In genomic region chr7:138495485-138495884, GRCh38 we compare ENCODE assay signal across 22 cellular contexts. TPM values are rescaled to one million over a fixed set of nuclear protein-coding genes. Genes with fewer than 3 reads are reported as not detected.
A peak's percentile ranks its signal among the peaks of the same experiment; 100 is the strongest.
DNase-seq lines count a peak whose midpoint lies in the region; ATAC-seq, FAIRE-seq and TF ChIP-seq lines count a peak whose summit lies in the region.
"Had no signal": no experiment of that assay in that cellular context is flagged by ENCODE, and none has a peak within 500 bp of the region (broad histone marks: within the 10 kb centered on the region; RNA-seq: fewer than 3 reads in every experiment).

No MANE protein-coding gene starts in this region.

- H3K9me3 ChIP-seq in HepG2 (ENCODE audit: low read length) = no peaks in the 10 kb centered on the region
- no peaks in the 10 kb centered on the region for H3K9me3 ChIP-seq in right lobe of liver
- no peaks in the 10 kb centered on the region for H3K9me3 ChIP-seq in CD8-positive, alpha-beta T cell (ENCODE audit: low read length)
- H3K9me3 ChIP-seq in endothelial cell of umbilical vein (replicated peaks; ENCODE audit: control insufficient read depth, insufficient read depth, low read length) = no peaks in the 10 kb centered on the region
- no peaks in the 10 kb centered on the region for H3K9me3 ChIP-seq in stomach
- H3K9me3 ChIP-seq: Caco-2 had no signal

- peaks cover 7% of the 10 kb centered on the region for H3K9me3 Mint-ChIP-seq in CD8-positive, alpha-beta T cell
- no peaks in the 10 kb centered on the region for H3K9me3 Mint-ChIP-seq in progenitor cell of endocrine pancreas (ENCODE audit: low read depth)
- peaks cover 5% of the 10 kb centered on the region for H3K9me3 Mint-ChIP-seq in activated CD4-positive, alpha-beta T cell treated with anti-CD3 and anti-CD28 coated beads for 36 hours (ENCODE audit: low read depth)
- H3K9me3 Mint-ChIP-seq: GM23338, H9 had no signal

- intact Hi-C loops in HepG2 (cut with micrococcal nuclease; ENCODE audit: unreplicated experiment) = no loop called here
- intact Hi-C loops in right lobe of liver (cut with DNase I) = no loop called here
- intact Hi-C loops in CD8-positive, alpha-beta T cell (cut with DNase I, micrococcal nuclease) = no loop called here
- intact Hi-C loops in endothelial cell of umbilical vein (cut with micrococcal nuclease) = no loop called here
- intact Hi-C loops in activated CD4-positive, alpha-beta T cell treated with anti-CD3 and anti-CD28 coated beads for 36 hours (cut with DNase I, micrococcal nuclease) = no loop called here
- intact Hi-C loops in stomach (cut with DNase I; ENCODE audit: low total_unique reads) = no loop called here

- no peaks in the 10 kb centered on the region for H3K9me1 ChIP-seq in endothelial cell of umbilical vein (replicated peaks; ENCODE audit: control insufficient read depth, extremely low read depth, insufficient read depth, low read length)

- H3K4me1 Mint-ChIP-seq in CD8-positive, alpha-beta T cell (ENCODE audit: low read depth) = peaks cover 67% of the 10 kb centered on the region
- H3K4me1 Mint-ChIP-seq in progenitor cell of endocrine pancreas (ENCODE audit: low read depth) = peaks cover 28% of the 10 kb centered on the region
- peaks cover 36% of the 10 kb centered on the region for H3K4me1 Mint-ChIP-seq in activated CD4-positive, alpha-beta T cell treated with anti-CD3 and anti-CD28 coated beads for 36 hours

- in situ Hi-C loops in HepG2 (cut with HindIII; ENCODE audit: extremely low pct_ligation_motif_present, low pct_unique_long_range_greater_than_20kb) = no loop called here

- H3K4me1 ChIP-seq in HepG2 (ENCODE audit: insufficient read depth, low read length) = peaks cover 95% of the 10 kb centered on the region
- peaks cover 0 to 9% (median 0%) of the 10 kb centered on the region in 4 donors for H3K4me1 ChIP-seq in right lobe of liver
- no peaks in the 10 kb centered on the region for H3K4me1 ChIP-seq in CD8-positive, alpha-beta T cell (ENCODE audit: insufficient read depth, low read length)
- no peaks in the 10 kb centered on the region for H3K4me1 ChIP-seq in endothelial cell of umbilical vein (ENCODE audit: control insufficient read depth, extremely low read depth, insufficient read depth, low read length)
- peaks cover 0 to 19% (median 8%) of the 10 kb centered on the region in 4 donors for H3K4me1 ChIP-seq in stomach
- H3K4me1 ChIP-seq: BLaER1, Caco-2 had no signal

- dilution Hi-C loops in endothelial cell of umbilical vein (cut with MboI; ENCODE audit: extremely low pct_ligation_motif_present, low sequenced_read_pairs) = no loop called here

- BruUV-seq in HepG2 (replicated peaks; lab: Mats Ljungman, UMichigan) (no TSS peak), endothelial cell of umbilical vein (replicated peaks; lab: Mats Ljungman, UMichigan) (no TSS peak)

- H3K4me3 ChIP-seq in HepG2 (replicated peaks in 1 of 3; ENCODE audit: insufficient read depth in 1 of 3, low read depth in 2 of 3, low read length in 3 of 3) (no peak overlapping the region), right lobe of liver (no peak overlapping the region), endothelial cell of umbilical vein (replicated peaks in 1 of 3; ENCODE audit: insufficient read depth in 1 of 3, low read depth in 1 of 3, low read length in 3 of 3) (no peak overlapping the region), stomach (no peak overlapping the region)
- H3K4me3 ChIP-seq in CD8-positive, alpha-beta T cell (ENCODE audit: low read depth, low read length) = no peak overlapping the region
- H3K4me3 ChIP-seq: BLaER1, GM12878, GM23338 had no signal

- H3K9ac ChIP-seq in HepG2 (ENCODE audit: insufficient read depth, low read depth, low read length) (no peak overlapping the region), endothelial cell of umbilical vein (replicated peaks; ENCODE audit: extremely low read depth, insufficient read depth, low read length) (no peak overlapping the region)
- H3K9ac ChIP-seq: BLaER1 had no signal

- H4K20me1 ChIP-seq in HepG2 (ENCODE audit: insufficient read depth, low read length) (peaks cover 95% of the 10 kb centered on the region), endothelial cell of umbilical vein (replicated peaks; ENCODE audit: control insufficient read depth, extremely low read depth, insufficient read depth, low read length) (peaks cover 2% of the 10 kb centered on the region)

- H3K4me2 ChIP-seq in HepG2 (ENCODE audit: low read depth, low read length) = no peak overlapping the region
- H3K4me2 ChIP-seq in endothelial cell of umbilical vein (ENCODE audit: insufficient read depth, low read length) = no peak overlapping the region
- H3K4me2 ChIP-seq: BLaER1, GM23338 had no signal

- 97% methylated on average over 1 of the region's 1 CpG for WGBS in HepG2 (ENCODE audit: low lambda C conversion rate)
- WGBS in right lobe of liver (ENCODE audit: insufficient coverage, low coverage, low lambda C conversion rate, missing lambda C conversion rate) = 100% methylated on average over 1 of the region's 1 CpG
- 79 to 100% (median 91%) methylated on average over 1 of the region's 1 CpG for WGBS in stomach, 5 donors

- no peak for FAIRE-seq in HepG2 (lab: Jason Lieb, UNC)
- FAIRE-seq in endothelial cell of umbilical vein (lab: Jason Lieb, UNC) = peak; percentile 8
- FAIRE-seq: G401.6, GM12878, GM19239 had no signal

- no peak overlapping the region for H2AFZ ChIP-seq in HepG2 (ENCODE audit: low read length)
- H2AFZ ChIP-seq in endothelial cell of umbilical vein (ENCODE audit: low read depth, low read length) = no peak overlapping the region
- H2AFZ ChIP-seq: GM23338 had no signal

- no peak for TF ChIP-seq CTCF in HepG2 (CRISPR knock-in tag; IDR thresholded peaks at IDR 0.05)
- no peak for TF ChIP-seq CTCF in right lobe of liver (IDR thresholded peaks at IDR 0.05)
- no peak for TF ChIP-seq CTCF in CD8-positive, alpha-beta T cell (IDR thresholded peaks at IDR 0.05)
- no peak for TF ChIP-seq CTCF in endothelial cell of umbilical vein (IDR thresholded peaks at IDR 0.05; ENCODE audit: extremely low read depth in 1 of 2, insufficient read depth in 1 of 2, low read depth in 1 of 2, low read length in 2 of 2)
- TF ChIP-seq CTCF in progenitor cell of endocrine pancreas (IDR thresholded peaks at IDR 0.05; ENCODE audit: unreplicated experiment) = no peak
- TF ChIP-seq CTCF in stomach (IDR thresholded peaks at IDR 0.05) = no peak

- H3K79me2 ChIP-seq in HepG2 (ENCODE audit: insufficient read depth, low read length) (peaks cover 99% of the 10 kb centered on the region), endothelial cell of umbilical vein (ENCODE audit: control insufficient read depth, insufficient read depth, low read length) (peaks cover 69% of the 10 kb centered on the region)

- peak overlapping the region; percentile 41 for H3K27ac Mint-ChIP-seq in CD8-positive, alpha-beta T cell
- peak overlapping the region; percentile 31 for H3K27ac Mint-ChIP-seq in progenitor cell of endocrine pancreas
- no peak overlapping the region for H3K27ac Mint-ChIP-seq in activated CD4-positive, alpha-beta T cell treated with anti-CD3 and anti-CD28 coated beads for 36 hours
- H3K27ac Mint-ChIP-seq: B cell had no signal

- POLR2A ChIA-PET in HepG2 (lab: Yijun Ruan, JAX) (no interaction called here), endothelial cell of umbilical vein (lab: Charles Lee) (no interaction called here)
- POLR2A ChIA-PET in CD8-positive, alpha-beta T cell (lab: Charles Lee) = no interaction called here
- POLR2A ChIA-PET in activated CD4-positive, alpha-beta T cell treated with anti-CD3 and anti-CD28 coated beads for 36 hours (lab: Charles Lee) = no interaction called here

- CTCF ChIA-PET in HepG2 (lab: Yijun Ruan, JAX; ENCODE audit: low intra/inter-chr PET ratio, low total read pairs) (no interaction called here), endothelial cell of umbilical vein (lab: Charles Lee) (no interaction called here)
- CTCF ChIA-PET in CD8-positive, alpha-beta T cell (lab: Charles Lee) = no interaction called here
- CTCF ChIA-PET in activated CD4-positive, alpha-beta T cell treated with anti-CD3 and anti-CD28 coated beads for 36 hours (lab: Charles Lee) = no interaction called here

- no peak overlapping the region for H3K4me3 Mint-ChIP-seq in CD8-positive, alpha-beta T cell
- H3K4me3 Mint-ChIP-seq in progenitor cell of endocrine pancreas (ENCODE audit: low read depth) = no peak overlapping the region
- no peak overlapping the region for H3K4me3 Mint-ChIP-seq in activated CD4-positive, alpha-beta T cell treated with anti-CD3 and anti-CD28 coated beads for 36 hours
- H3K4me3 Mint-ChIP-seq: B cell; CD4-positive, CD25-positive, alpha-beta regulatory T cell; GM23338; H9 had no signal

- TF ChIP-seq RAD21 in HepG2 (CRISPR knock-in tag; IDR thresholded peaks at IDR 0.05) = no peak

- H3K27ac ChIP-seq in HepG2 (ENCODE audit: extremely low read length, insufficient read depth, low read length) (no peak overlapping the region), right lobe of liver (no peak overlapping the region), endothelial cell of umbilical vein (ENCODE audit: insufficient read depth, low read depth, low read length) (no peak overlapping the region), stomach (no peak overlapping the region)
- H3K27ac ChIP-seq in CD8-positive, alpha-beta T cell (ENCODE audit: low read depth, low read length) = no peak overlapping the region
- H3K27ac ChIP-seq: 22Rv1, BLaER1, C4-2B had no signal

- no peak for DNase-seq in HepG2 (ENCODE audit: low spot score)
- no peak for DNase-seq in right lobe of liver
- no peak for DNase-seq in CD8-positive, alpha-beta T cell
- DNase-seq in endothelial cell of umbilical vein (ENCODE audit: low read depth, low spot score) = no peak
- DNase-seq in progenitor cell of endocrine pancreas (ENCODE audit: low spot score, unreplicated experiment) = no peak
- no peak for DNase-seq in activated CD4-positive, alpha-beta T cell treated with anti-CD3 and anti-CD28 coated beads for 36 hours
- DNase-seq in stomach = no peak
- DNase-seq: Caco-2; CD4-positive, CD25-positive, alpha-beta regulatory T cell; DMS153; DND-41; H9 had no signal

- no peak for ATAC-seq in HepG2
- ATAC-seq in right lobe of liver = no peak
- ATAC-seq in CD8-positive, alpha-beta T cell = no peak
- no peak for ATAC-seq in activated CD4-positive, alpha-beta T cell treated with anti-CD3 and anti-CD28 coated beads for 36 hours
- ATAC-seq in GM19328 (IDR thresholded peaks at IDR 0.05; ENCODE audit: unreplicated experiment) = no peak
- ATAC-seq: GM12878, GM23338, HCT116 had no signal

- peaks cover 34% of the 10 kb centered on the region for H3K36me3 Mint-ChIP-seq in CD8-positive, alpha-beta T cell
- peaks cover 37% of the 10 kb centered on the region for H3K36me3 Mint-ChIP-seq in progenitor cell of endocrine pancreas (ENCODE audit: insufficient read depth)
- peaks cover 29% of the 10 kb centered on the region for H3K36me3 Mint-ChIP-seq in activated CD4-positive, alpha-beta T cell treated with anti-CD3 and anti-CD28 coated beads for 36 hours (ENCODE audit: low read depth)

- H3K27me3 ChIP-seq in HepG2 (ENCODE audit: control insufficient read depth in 1 of 2, insufficient read depth in 2 of 2, low read length in 2 of 2) = no peaks in the 10 kb centered on the region
- H3K27me3 ChIP-seq in right lobe of liver = no peaks in the 10 kb centered on the region
- no peaks in the 10 kb centered on the region for H3K27me3 ChIP-seq in CD8-positive, alpha-beta T cell (ENCODE audit: insufficient read depth, low read length)
- no peaks in the 10 kb centered on the region for H3K27me3 ChIP-seq in endothelial cell of umbilical vein (ENCODE audit: control insufficient read depth in 2 of 2, insufficient read depth in 2 of 2, low read length in 2 of 2)
- no peaks in the 10 kb centered on the region for H3K27me3 ChIP-seq in stomach
- H3K27me3 ChIP-seq: BLaER1 had no signal

- H3K36me3 ChIP-seq in HepG2 (replicated peaks in 1 of 2; ENCODE audit: control insufficient read depth in 1 of 2, insufficient read depth in 2 of 2, low read length in 2 of 2) (peaks cover 10 to 65% of the 10 kb centered on the region in 2 experiments), right lobe of liver (no peaks in the 10 kb centered on the region), endothelial cell of umbilical vein (ENCODE audit: control insufficient read depth in 2 of 2, extremely low read depth in 1 of 2, insufficient read depth in 2 of 2, low read length in 2 of 2) (no peaks in the 10 kb centered on the region), stomach (no peaks in the 10 kb centered on the region)
- no peaks in the 10 kb centered on the region for H3K36me3 ChIP-seq in CD8-positive, alpha-beta T cell (ENCODE audit: insufficient read depth, low read length)

- TF ChIP-seq POLR2A in HepG2 (IDR thresholded peaks at IDR 0.05; ENCODE audit: insufficient read depth in 1 of 2, low read depth in 2 of 2, low read length in 2 of 2) = no peak
- TF ChIP-seq POLR2A in right lobe of liver (IDR thresholded peaks at IDR 0.05) = no peak
- no peak for TF ChIP-seq POLR2A in endothelial cell of umbilical vein (IDR thresholded peaks at IDR 0.05; ENCODE audit: low read depth, low read length)
- no peak for TF ChIP-seq POLR2A in stomach (IDR thresholded peaks at IDR 0.05)

- H3K27me3 Mint-ChIP-seq in CD8-positive, alpha-beta T cell (ENCODE audit: low read depth) = no peaks in the 10 kb centered on the region
- H3K27me3 Mint-ChIP-seq in progenitor cell of endocrine pancreas = no peaks in the 10 kb centered on the region
- no peaks in the 10 kb centered on the region for H3K27me3 Mint-ChIP-seq in activated CD4-positive, alpha-beta T cell treated with anti-CD3 and anti-CD28 coated beads for 36 hours
- H3K27me3 Mint-ChIP-seq: B cell; CD4-positive, CD25-positive, alpha-beta regulatory T cell had no signal

- no peak for TF ChIP-seq EP300 in HepG2 (IDR thresholded peaks at IDR 0.05; ENCODE audit: low read depth in 2 of 2, low read length in 2 of 2)
- no peak for TF ChIP-seq EP300 in HepG2 (CRISPR knock-in tag; IDR thresholded peaks at IDR 0.05; ENCODE audit: borderline replicate concordance)
- no peak for TF ChIP-seq EP300 in stomach (IDR thresholded peaks at IDR 0.05)

RNA-seq across cellular contexts. Expression of gene TRIM24, which starts 35.4 kb away (rescaled TPM):
- total RNA-seq in HepG2 (2016; rRNA removed; fragmentation: Illumina TruSeq; extraction: Trizol) (106 and 118 TPM in 2 replicates), right lobe of liver (10 to 100 TPM; 14.5 to 18.9 (median 16.5) TPM), endothelial cell of umbilical vein (25.4 and 26.1 TPM in 2 replicates), progenitor cell of endocrine pancreas (112 and 114 TPM in 2 replicates), stomach (10 to 100 TPM in 4 of 5 donors, 1 to 10 TPM in 1; 7.6 to 32.0 (median 15.1) TPM)
- total RNA-seq in HepG2 (2016; cell fraction: cytosol; rRNA removed; fragmentation: Illumina TruSeq; extraction: Trizol; ENCODE audit: low read depth) = 122 and 139 TPM in 2 replicates
- total RNA-seq in HepG2 (2016; cell fraction: insoluble cytoplasmic fraction; rRNA removed; fragmentation: Illumina TruSeq; extraction: Trizol) = 99.4 and 119 TPM in 2 replicates
- total RNA-seq in HepG2 (2016; cell fraction: membrane; rRNA removed; fragmentation: Illumina TruSeq; extraction: Trizol) = 66.5 and 76.0 TPM in 2 replicates
- 103 and 118 TPM in 2 replicates for total RNA-seq in HepG2 (2016; cell fraction: nucleus; rRNA removed; fragmentation: Illumina TruSeq; extraction: Trizol)
- polyA plus RNA-seq in HepG2 (2011; rRNA removed) (70.3 and 100 TPM in 2 replicates), endothelial cell of umbilical vein (7.6 and 9.1 TPM in 2 replicates), stomach (1 to 10 TPM; 5.5 to 9.1 (median 6.1) TPM)
- 34.7 and 45.8 TPM in 2 replicates for polyA plus RNA-seq in HepG2 (2011; cell fraction: cytosol; rRNA removed)
- 47.7 and 50.1 TPM in 2 replicates for polyA plus RNA-seq in HepG2 (2011; cell fraction: nucleus; rRNA removed)
- 45.5 and 53.7 TPM in 2 replicates for polyA plus RNA-seq in HepG2 (2012)
- 3.2 and 3.5 TPM in 2 replicates for polyA plus RNA-seq in HepG2 (2016; cell fraction: cytosol; fragmentation: Illumina TruSeq; extraction: Trizol; ENCODE audit: low read depth)
- polyA plus RNA-seq in HepG2 (2016; cell fraction: insoluble cytoplasmic fraction; fragmentation: Illumina TruSeq; extraction: Trizol; ENCODE audit: low read depth) = 140 and 150 TPM in 2 replicates
- polyA plus RNA-seq in HepG2 (2016; cell fraction: membrane; fragmentation: Illumina TruSeq; extraction: Trizol; ENCODE audit: low read depth) = 12.3 and 15.0 TPM in 2 replicates
- 118 and 128 TPM in 2 replicates for polyA plus RNA-seq in HepG2 (2016; cell fraction: nucleus; fragmentation: Illumina TruSeq; extraction: Trizol; ENCODE audit: insufficient read depth, low read depth)
- polyA minus RNA-seq in HepG2 (2011; rRNA and poly(A)+ RNA removed; ENCODE audit: low replicate concordance) = 19.6 and 88.1 TPM in 2 replicates
- 86.8 and 89.8 TPM in 2 replicates for polyA minus RNA-seq in HepG2 (2011; cell fraction: cytosol; rRNA and poly(A)+ RNA removed)
- 194 and 209 TPM in 2 replicates for polyA minus RNA-seq in HepG2 (2011; cell fraction: nucleus; rRNA and poly(A)+ RNA removed)
- 10 to 100 TPM; 16.1 to 16.2 TPM for total RNA-seq in CD8-positive, alpha-beta T cell
- 8.6 and 9.1 TPM in 2 replicates for polyA plus RNA-seq in endothelial cell of umbilical vein (2011; cell fraction: cytosol; rRNA removed)
- polyA plus RNA-seq in endothelial cell of umbilical vein (2011; cell fraction: nucleus; rRNA removed) = 12.3 and 13.7 TPM in 2 replicates
- 7.2 and 13.2 TPM in 2 replicates for polyA plus RNA-seq in endothelial cell of umbilical vein (2012)
- 23.3 and 27.9 TPM in 2 replicates for polyA minus RNA-seq in endothelial cell of umbilical vein
- 15.8 TPM for polyA minus RNA-seq in endothelial cell of umbilical vein (2011; cell fraction: cytosol; rRNA and poly(A)+ RNA removed)
- 26.1 and 40.2 TPM in 2 replicates for polyA minus RNA-seq in endothelial cell of umbilical vein (2011; cell fraction: nucleus; rRNA and poly(A)+ RNA removed)
- total RNA-seq in activated CD4-positive, alpha-beta T cell treated with anti-CD3 and anti-CD28 coated beads for 36 hours = 10 to 100 TPM; 14.2 to 18.9 TPM
